ENCODE assay signal across 14 cellular contexts in genomic region chr3:116339441-116340028, GRCh38.
DNase-seq lines count a peak whose midpoint lies in the region; TF ChIP-seq lines count a peak whose summit lies in the region.
"Had no signal": no experiment of that assay in that cellular context is flagged by ENCODE, and none has a peak within 500 bp of the region (broad histone marks: within the 10 kb centered on the region; RNA-seq: fewer than 3 reads in every experiment).

No MANE protein-coding gene starts in this region.

- H3K36me3 Mint-ChIP-seq in neural progenitor cell, result no peaks in the 10 kb centered on the region
- no peaks in the 10 kb centered on the region for H3K36me3 Mint-ChIP-seq in CD4-positive, alpha-beta memory T cell
- H3K36me3 Mint-ChIP-seq: activated naive CD8-positive, alpha-beta T cell; CD4-positive, CD25-positive, alpha-beta regulatory T cell had no signal

- H2AFZ ChIP-seq in neural progenitor cell (replicated peaks), result no peak overlapping the region

- H3F3A ChIP-seq in neural progenitor cell (ENCODE audit: low read depth), result peaks cover 14% of the 10 kb centered on the region

- POLR2A ChIA-PET in CD4-positive, alpha-beta memory T cell (lab: Charles Lee; ENCODE audit: partially characterized antibody), result no interaction called here

- H3K4me3 ChIP-seq in adipocyte (ENCODE audit: low read length) (peak overlapping the region; percentile 31), fibroblast of villous mesenchyme (ENCODE audit: low read depth, low read length) (no peak overlapping the region), neural progenitor cell (no peak overlapping the region)
- no peak overlapping the region for H3K4me3 ChIP-seq in CD4-positive, alpha-beta memory T cell (ENCODE audit: low read length in 2 of 2)

- H3K9ac ChIP-seq in adipocyte (ENCODE audit: low read length), result no peak overlapping the region
- H3K9ac ChIP-seq in neural progenitor cell, result no peak overlapping the region

- no peaks in the 10 kb centered on the region for H3K9me3 Mint-ChIP-seq in neural progenitor cell
- peaks cover 0 to 5% (median under 1%) of the 10 kb centered on the region in 8 donors for H3K9me3 Mint-ChIP-seq in CD4-positive, alpha-beta memory T cell

- no peaks in the 10 kb centered on the region for H4K20me1 ChIP-seq in neural progenitor cell (ENCODE audit: low read depth)

- H3K79me2 ChIP-seq in neural progenitor cell (ENCODE audit: low read depth), result no peaks in the 10 kb centered on the region

- peaks cover 15% of the 10 kb centered on the region for H3K4me1 Mint-ChIP-seq in neural progenitor cell
- H3K4me1 Mint-ChIP-seq in CD4-positive, alpha-beta memory T cell, result no peaks in the 10 kb centered on the region
- H3K4me1 Mint-ChIP-seq: CD4-positive, CD25-positive, alpha-beta regulatory T cell had no signal

- no peak overlapping the region for H3K4me3 Mint-ChIP-seq in neural progenitor cell
- H3K4me3 Mint-ChIP-seq in CD4-positive, alpha-beta memory T cell, result no peak overlapping the region
- H3K4me3 Mint-ChIP-seq: activated naive CD8-positive, alpha-beta T cell; CD4-positive, CD25-positive, alpha-beta regulatory T cell; stimulated activated naive CD8-positive, alpha-beta T cell treated with anti-CD3 and anti-CD28 coated beads, Interleukin-15, Interleukin-2, amounts not matched to agents 100 ng/mL and 50 ng/mL, for 24 hours had no signal

- no peak overlapping the region for H3K27ac ChIP-seq in neural progenitor cell
- no peak overlapping the region for H3K27ac ChIP-seq in CD4-positive, alpha-beta memory T cell (ENCODE audit: low read depth, low read length)
- H3K27ac ChIP-seq: HL-60 had no signal

- H3K4me1 ChIP-seq in adipocyte (ENCODE audit: control insufficient read depth, insufficient read depth, low read length) (peaks cover 20% of the 10 kb centered on the region), neural progenitor cell (peaks cover 25% of the 10 kb centered on the region)
- H3K4me1 ChIP-seq in CD4-positive, alpha-beta memory T cell (ENCODE audit: insufficient read depth, low read length), result no peaks in the 10 kb centered on the region

- CTCF ChIA-PET in CD4-positive, alpha-beta memory T cell (lab: Charles Lee; ENCODE audit: partially characterized antibody), result no interaction called here

- intact Hi-C loops in CD4-positive, alpha-beta memory T cell (cut with micrococcal nuclease), result no loop called here

- H3K27me3 ChIP-seq in adipocyte (replicated peaks; ENCODE audit: control insufficient read depth, insufficient read depth, low read length) (no peaks in the 10 kb centered on the region), neural progenitor cell (no peaks in the 10 kb centered on the region)
- no peaks in the 10 kb centered on the region for H3K27me3 ChIP-seq in CD4-positive, alpha-beta memory T cell (ENCODE audit: insufficient read depth, low read length)

- no peak overlapping the region for H3K27ac Mint-ChIP-seq in neural progenitor cell
- H3K27ac Mint-ChIP-seq in CD4-positive, alpha-beta memory T cell, result no peak overlapping the region
- H3K27ac Mint-ChIP-seq: activated naive CD8-positive, alpha-beta T cell; CD4-positive, CD25-positive, alpha-beta regulatory T cell; stimulated activated naive CD8-positive, alpha-beta T cell treated with anti-CD3 and anti-CD28 coated beads, Interleukin-15, Interleukin-2, amounts not matched to agents 100 ng/mL and 50 ng/mL, for 24 hours had no signal

- TF ChIP-seq CTCF in fibroblast of villous mesenchyme (IDR thresholded peaks at IDR 0.05; ENCODE audit: insufficient read depth, low read depth, low read length) (no peak), neural progenitor cell (IDR thresholded peaks at IDR 0.05) (no peak)

- H3K27me3 Mint-ChIP-seq in neural progenitor cell (ENCODE audit: insufficient read depth, low read depth), result no peaks in the 10 kb centered on the region
- no peaks in the 10 kb centered on the region for H3K27me3 Mint-ChIP-seq in CD4-positive, alpha-beta memory T cell
- H3K27me3 Mint-ChIP-seq: activated naive CD8-positive, alpha-beta T cell; CD4-positive, CD25-positive, alpha-beta regulatory T cell; stimulated activated naive CD8-positive, alpha-beta T cell treated with anti-CD3 and anti-CD28 coated beads, Interleukin-15, Interleukin-2, amounts not matched to agents 100 ng/mL and 50 ng/mL, for 24 hours had no signal

- peak; percentile 13 for DNase-seq in EH (ENCODE audit: low read depth)
- peak; percentile 41 for DNase-seq in adipocyte (ENCODE audit: low read depth)
- DNase-seq in fibroblast of villous mesenchyme (ENCODE audit: low read depth), result peak; percentile 34
- no peak for DNase-seq in neural progenitor cell (ENCODE audit: low spot score)
- DNase-seq in NCI-H510A treated with DMSO at 0.1 percent for 48 hours (lab: John Stamatoyannopoulos, UW), result no peak
- DNase-seq in NCI-H2171 (lab: John Stamatoyannopoulos, UW), result no peak
- no peak for DNase-seq in HCEC 1CT
- no peak for DNase-seq in CD4-positive, alpha-beta memory T cell
- DNase-seq: CD4-positive, CD25-positive, alpha-beta regulatory T cell; midbrain; MV-4-11 had no signal

- H3K4me2 ChIP-seq in neural progenitor cell, result peak overlapping the region; percentile 58

- H3K9me3 ChIP-seq in adipocyte (ENCODE audit: control insufficient read depth, low read length) (no peaks in the 10 kb centered on the region), neural progenitor cell (ENCODE audit: low read depth) (no peaks in the 10 kb centered on the region)
- no peaks in the 10 kb centered on the region for H3K9me3 ChIP-seq in CD4-positive, alpha-beta memory T cell (ENCODE audit: control insufficient read depth in 1 of 2, low read length in 2 of 2)

- H3K36me3 ChIP-seq in adipocyte (ENCODE audit: control insufficient read depth, insufficient read depth, low read length, severe bottlenecking), result no peaks in the 10 kb centered on the region
- no peaks in the 10 kb centered on the region for H3K36me3 ChIP-seq in neural progenitor cell
- no peaks in the 10 kb centered on the region for H3K36me3 ChIP-seq in CD4-positive, alpha-beta memory T cell (ENCODE audit: insufficient read depth, low read length)

Comparison
In these comparisons a context has a peak if more than half of its experiments do, and no peak if none do; other contexts are left out.
1. DNase-seq: peak in EH (single experiment), adipocyte (single experiment) and fibroblast of villous mesenchyme (single experiment); none in neural progenitor cell (single experiment), NCI-H510A treated with DMSO at 0.1 percent for 48 hours (single experiment), NCI-H2171 (single experiment), HCEC 1CT (single experiment) and CD4-positive, alpha-beta memory T cell (0 of 5).